13 cellular contexts compared by ENCODE assay signal in genomic region chr7:2033586-2034135, GRCh38.
A peak's percentile ranks its signal among the peaks of the same experiment; 100 is the strongest.
DNase-seq lines count a peak whose midpoint lies in the region; ATAC-seq, FAIRE-seq and TF ChIP-seq lines count a peak whose summit lies in the region.
"Had no signal": no experiment of that assay in that cellular context is flagged by ENCODE, and none has a peak within 500 bp of the region (broad histone marks: within the 10 kb centered on the region; RNA-seq: fewer than 3 reads in every experiment).

No MANE protein-coding gene starts in this region.

- H3K4me1 Mint-ChIP-seq in type B pancreatic cell (ENCODE audit: unreplicated experiment), result peaks cover 28% of the 10 kb centered on the region

- no peak for FAIRE-seq in K562 (lab: Jason Lieb, UNC)

- H3K9ac ChIP-seq in K562 (ENCODE audit: insufficient read depth in 1 of 2, low read depth in 2 of 2, low read length in 2 of 2), result no peak overlapping the region

- H3K36me3 ChIP-seq in heart right ventricle, result no peaks in the 10 kb centered on the region
- no peaks in the 10 kb centered on the region; the same call in 2 of the 3 replicates for H3K36me3 ChIP-seq in K562 (ENCODE audit: control insufficient read depth, insufficient read depth, low read length)
- no peaks in the 10 kb centered on the region for H3K36me3 ChIP-seq in lower lobe of right lung
- H3K36me3 ChIP-seq: Peyer's patch had no signal

- no peak overlapping the region for H2AFZ ChIP-seq in K562 (ENCODE audit: low read depth, low read length)

- no peak overlapping the region for H3K4me2 ChIP-seq in K562 (ENCODE audit: insufficient read depth, low read length)

- H3K27me3 Mint-ChIP-seq in type B pancreatic cell, result no peaks in the 10 kb centered on the region

- H4K20me1 ChIP-seq in K562 (replicated peaks; ENCODE audit: control insufficient read depth, insufficient read depth, low read length), result no peaks in the 10 kb centered on the region

- DNase-seq in left ventricle myocardium superior, result peak; percentile 2
- DNase-seq in heart right ventricle, result no peak
- no peak for DNase-seq in K562 (ENCODE audit: extremely low read depth in 1 of 4, low spot score in 3 of 4)
- peak; percentile 10 for DNase-seq in lower lobe of right lung
- DNase-seq in type B pancreatic cell (ENCODE audit: extremely low spot score, unreplicated experiment), result peak; percentile 54
- DNase-seq in GM20000 (ENCODE audit: low spot score), result no peak
- no peak for DNase-seq in omental fat pad (ENCODE audit: low spot score)
- DNase-seq: EL, NCI-H1436, NCI-H2029 treated with DMSO at 0.1 percent for 48 hours, NCI-H510A, NCI-H82 had no signal

- no peak for TF ChIP-seq POLR2A in K562 (conservative IDR thresholded peaks at IDR 0.05)

- H3K4me3 ChIP-seq in heart right ventricle (no peak overlapping the region), K562 (no peak overlapping the region), lower lobe of right lung (no peak overlapping the region)
- H3K4me3 ChIP-seq: Peyer's patch had no signal

- ATAC-seq in left ventricle myocardium superior, result no peak
- ATAC-seq in heart right ventricle, result no peak
- ATAC-seq in K562, result no peak
- no peak for ATAC-seq in lower lobe of right lung
- no peak for ATAC-seq in omental fat pad (ENCODE audit: low FRiP score)

- peaks cover 8% of the 10 kb centered on the region for H3K36me3 Mint-ChIP-seq in type B pancreatic cell

- 93 to 97% methylated on average over 13 of the region's 13 CpGs for WGBS in heart right ventricle, 2 donors
- 88% methylated on average over 12 of the region's 13 CpGs for WGBS in K562 (ENCODE audit: insufficient coverage, low coverage, missing lambda C conversion rate)

- POLR2A ChIA-PET in K562 (lab: Yijun Ruan, JAX), result interaction anchor here (0.6 kb wide), 1 partner anchor 48 kb away, joined by 3 read pairs; no protein-coding TSS in a partner anchor

- in situ Hi-C loops in K562 (cut with MboI), result no loop called here

- H3K27me3 ChIP-seq in heart right ventricle (no peaks in the 10 kb centered on the region), K562 (ENCODE audit: control insufficient read depth in 2 of 2, insufficient read depth in 2 of 2, low read length in 2 of 2) (no peaks in the 10 kb centered on the region), lower lobe of right lung (ENCODE audit: low read depth) (no peaks in the 10 kb centered on the region)
- H3K27me3 ChIP-seq: Peyer's patch had no signal

- BruUV-seq in K562 (replicated peaks; lab: Mats Ljungman, UMichigan), result no TSS peak

- peaks cover 0 to 9% (median 5%) of the 10 kb centered on the region in 11 donors for H3K9me3 ChIP-seq in heart right ventricle
- H3K9me3 ChIP-seq in K562 (replicated peaks; ENCODE audit: control insufficient read depth, insufficient read depth, low read depth, low read length), result peaks cover 2% of the 10 kb centered on the region; the same call in 1 of the 2 replicates
- peaks cover 4% of the 10 kb centered on the region for H3K9me3 ChIP-seq in lower lobe of right lung

- H3K9me3 Mint-ChIP-seq in type B pancreatic cell, result peaks cover 10% of the 10 kb centered on the region

- H3K27ac Mint-ChIP-seq in type B pancreatic cell, result no peak overlapping the region

- peaks cover 0 to 33% (median 23%) of the 10 kb centered on the region in 9 donors for H3K4me1 ChIP-seq in heart right ventricle
- peaks cover 23 to 61% of the 10 kb centered on the region in 2 experiments for H3K4me1 ChIP-seq in K562 (replicated peaks in 1 of 2; ENCODE audit: control insufficient read depth in 2 of 2, insufficient read depth in 2 of 2, low read length in 2 of 2)
- H3K4me1 ChIP-seq in lower lobe of right lung, result peaks cover 15% of the 10 kb centered on the region

- no peak overlapping the region for H3K27ac ChIP-seq in heart right ventricle
- H3K27ac ChIP-seq in K562 (ENCODE audit: extremely low read depth, low read depth, low read length), result no peak overlapping the region
- H3K27ac ChIP-seq in lower lobe of right lung, result no peak overlapping the region
- H3K27ac ChIP-seq: Peyer's patch had no signal

- no peak overlapping the region for H3K4me3 Mint-ChIP-seq in type B pancreatic cell

- CTCF ChIA-PET in K562 (lab: Yijun Ruan, JAX; ENCODE audit: low intra/inter-chr PET ratio), result no interaction called here

- TF ChIP-seq CTCF in heart right ventricle (IDR thresholded peaks at IDR 0.05), result no peak
- TF ChIP-seq CTCF in K562 (IDR thresholded peaks at IDR 0.05 in 2 of 3, conservative IDR thresholded peaks at IDR 0.05 in 1 of 3; ENCODE audit: insufficient read depth in 2 of 3, low read depth in 1 of 3, low read length in 3 of 3), result no peak
- TF ChIP-seq CTCF in lower lobe of right lung (IDR thresholded peaks at IDR 0.05), result no peak
- no peak for TF ChIP-seq CTCF in type B pancreatic cell (conservative IDR thresholded peaks at IDR 0.05)
- TF ChIP-seq CTCF in GM20000 (IDR thresholded peaks at IDR 0.05; ENCODE audit: extremely low read depth, missing control alignments), result no peak
- TF ChIP-seq CTCF in omental fat pad (IDR thresholded peaks at IDR 0.05), result no peak

- H3K79me2 ChIP-seq in K562 (ENCODE audit: control insufficient read depth, insufficient read depth, low read length), result no peaks in the 10 kb centered on the region; the same call in 1 of the 3 replicates

- TF ChIP-seq RAD21 in K562 (CRISPR knock-in tag; conservative IDR thresholded peaks at IDR 0.05 in 1 of 2, IDR thresholded peaks at IDR 0.05 in 1 of 2), result no peak

- H3K9me1 ChIP-seq in K562 (ENCODE audit: control insufficient read depth, insufficient read depth, low read length), result no peaks in the 10 kb centered on the region

- no peak for TF ChIP-seq EP300 in K562 (IDR thresholded peaks at IDR 0.05; ENCODE audit: low read length)

- intact Hi-C loops in left ventricle myocardium superior (cut with micrococcal nuclease) (no loop called here), heart right ventricle (cut with DNase I) (no loop called here), K562 (cut with micrococcal nuclease) (no loop called here), lower lobe of right lung (cut with DNase I) (no loop called here)

TF ChIP-seq in K562, 482 proteins besides CTCF, POLR2A, EP300 and RAD21:
- TF ChIP-seq ZNF121 (CRISPR knock-in tag; conservative IDR thresholded peaks at IDR 0.05) (peak; percentile 89), ETV5 (CRISPR knock-in tag; IDR thresholded peaks at IDR 0.05; ENCODE audit: low read depth) (no peak), SAP30 (IDR thresholded peaks at IDR 0.05; ENCODE audit: borderline replicate concordance, insufficient read depth, low read depth, low read length, poor library complexity, severe bottlenecking) (no peak), NFATC3 (IDR thresholded peaks at IDR 0.05) (no peak), BCLAF1 (IDR thresholded peaks at IDR 0.05; ENCODE audit: borderline replicate concordance in 1 of 2, control insufficient read depth in 1 of 2, low read depth in 2 of 2, low read length in 1 of 2) (no peak), POU5F1 (IDR thresholded peaks at IDR 0.05; ENCODE audit: borderline replicate concordance, low read depth, low read length, partially characterized antibody) (no peak), ZBTB33 (CRISPR knock-in tag; IDR thresholded peaks at IDR 0.05) (0 out of 2 replicates have a peak, but pooled peaks have one; percentile 30), KDM2B (CRISPR knock-in tag; IDR thresholded peaks at IDR 0.05) (no peak), LARP7 (IDR thresholded peaks at IDR 0.05) (no peak)

Comparison
In these comparisons a context has a peak if more than half of its experiments do, and no peak if none do; other contexts are left out.
1. DNase-seq: peak in left ventricle myocardium superior (single experiment), lower lobe of right lung (single experiment) and type B pancreatic cell (single experiment); none in heart right ventricle (0 of 2), K562 (0 of 4), GM20000 (single experiment) and omental fat pad (single experiment).